ENCODE assay signal across 1 cellular context in genomic region chr3:193730976-193731375, GRCh38.
TF ChIP-seq lines count a peak whose summit lies in the region.

No MANE protein-coding gene starts in this region.

TF ChIP-seq in GM23338, 12 proteins besides CTCF, POLR2A, EP300 and RAD21 (continued from another document):
- TF ChIP-seq ZNF462 (CRISPR knock-in tag; IDR thresholded peaks at IDR 0.05) (no peak), ZNF114 (CRISPR knock-in tag; IDR thresholded peaks at IDR 0.05) (no peak), JUNB (IDR thresholded peaks at IDR 0.05; ENCODE audit: unreplicated experiment) (no peak), STAT1 (IDR thresholded peaks at IDR 0.05; ENCODE audit: unreplicated experiment) (no peak), EZH2phosphoT487 (IDR thresholded peaks at IDR 0.05; ENCODE audit: unreplicated experiment) (no peak), ZNF331 (CRISPR knock-in tag; IDR thresholded peaks at IDR 0.05; ENCODE audit: low read depth) (no peak)
